Comparison of ENCODE assay signal across 14 cellular contexts in the genomic region with DNA sequence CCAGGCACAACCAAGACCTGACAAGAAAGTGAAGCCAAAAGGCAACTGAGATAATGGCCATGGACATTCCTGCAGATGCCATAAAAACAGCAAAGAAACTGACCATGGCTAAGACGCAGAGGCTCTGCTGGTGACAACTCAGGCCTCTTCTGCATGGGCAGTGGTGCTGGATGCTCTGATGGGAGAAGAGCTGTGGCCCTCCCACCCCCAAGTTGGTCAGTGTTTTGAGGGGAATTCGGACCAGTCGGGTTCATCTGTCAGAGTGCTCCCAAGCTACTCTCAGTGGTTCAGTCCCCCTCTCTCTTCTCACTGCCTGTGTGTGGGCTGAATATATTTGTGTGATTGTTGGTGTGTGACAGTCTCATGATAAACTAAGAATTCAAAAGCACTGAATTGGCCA.
DNase-seq lines count a peak whose midpoint lies in the region; ATAC-seq and TF ChIP-seq lines count a peak whose summit lies in the region.
"Had no signal": no experiment of that assay in that cellular context is flagged by ENCODE, and none has a peak within 500 bp of the region (broad histone marks: within the 10 kb centered on the region; RNA-seq: fewer than 3 reads in every experiment).

No MANE protein-coding gene starts in this region.

- no peak overlapping the region for H2BK15ac ChIP-seq in neuronal stem cell (ENCODE audit: low read length)

- no peak overlapping the region for H3K4me2 ChIP-seq in neuronal stem cell (ENCODE audit: insufficient read depth, low read length, poor library complexity, severe bottlenecking)

- H2AK5ac ChIP-seq in neuronal stem cell (ENCODE audit: low read depth, low read length): no peak overlapping the region

- no peak overlapping the region for H3K14ac ChIP-seq in neuronal stem cell (ENCODE audit: low read length)

- H3K4ac ChIP-seq in neuronal stem cell (ENCODE audit: low read length): no peak overlapping the region

- H3K18ac ChIP-seq in neuronal stem cell (ENCODE audit: low read length): no peak overlapping the region

- intact Hi-C loops in colonic mucosa (cut with DNase I): loop anchor here (10.0 kb wide), 1 partner anchor 798 kb away; no protein-coding TSS in a partner anchor
- intact Hi-C loops in naive thymus-derived CD4-positive, alpha-beta T cell (cut with micrococcal nuclease): no loop called here

- H3K27me3 ChIP-seq in colonic mucosa (no peaks in the 10 kb centered on the region), neuronal stem cell (ENCODE audit: control insufficient read depth in 3 of 3, insufficient read depth in 3 of 3, low read depth in 1 of 3, low read length in 3 of 3) (peaks cover 0 to 14% (median 5%) of the 10 kb centered on the region in 3 experiments)
- H3K27me3 ChIP-seq in naive thymus-derived CD4-positive, alpha-beta T cell (ENCODE audit: control insufficient read depth in 2 of 2, insufficient read depth in 2 of 2, low read length in 2 of 2): peaks cover 0 to 2% of the 10 kb centered on the region in 2 donors

- H3K36me3 Mint-ChIP-seq in naive thymus-derived CD4-positive, alpha-beta T cell: no peaks in the 10 kb centered on the region
- H3K36me3 Mint-ChIP-seq: CD4-positive, alpha-beta memory T cell had no signal

- no peak overlapping the region for H2AFZ ChIP-seq in neuronal stem cell (ENCODE audit: low read length)

- H3K4me1 ChIP-seq in colonic mucosa (no peaks in the 10 kb centered on the region), neuronal stem cell (ENCODE audit: control insufficient read depth in 2 of 2, insufficient read depth in 1 of 2, low read depth in 1 of 2, low read length in 2 of 2) (peaks cover 0 to 6% of the 10 kb centered on the region in 2 donors)
- no peaks in the 10 kb centered on the region for H3K4me1 ChIP-seq in naive thymus-derived CD4-positive, alpha-beta T cell (ENCODE audit: control insufficient read depth in 2 of 2, insufficient read depth in 2 of 2, low read length in 2 of 2)

- ATAC-seq in naive thymus-derived CD4-positive, alpha-beta T cell: no peak

- H3K36me3 ChIP-seq in colonic mucosa (no peaks in the 10 kb centered on the region), neuronal stem cell (replicated peaks in 1 of 2; ENCODE audit: control insufficient read depth in 2 of 2, insufficient read depth in 2 of 2, low read length in 2 of 2) (no peaks in the 10 kb centered on the region)
- H3K36me3 ChIP-seq in naive thymus-derived CD4-positive, alpha-beta T cell (ENCODE audit: control insufficient read depth in 2 of 3, insufficient read depth in 3 of 3, low read length in 3 of 3): no peaks in the 10 kb centered on the region
- H3K36me3 ChIP-seq: HAP-1 had no signal

- H2BK5ac ChIP-seq in neuronal stem cell (ENCODE audit: low read length): peak overlapping the region; percentile 13

- WGBS in neuronal stem cell (ENCODE audit: extremely low coverage in 2 of 2, insufficient read length in 2 of 2, insufficient replicate concordance in 1 of 2), 2 donors: no CpG with 5 or more reads among the region's 3 CpGs

- no peak overlapping the region for H2BK12ac ChIP-seq in neuronal stem cell (ENCODE audit: low read length)

- no peaks in the 10 kb centered on the region for H3K9me3 ChIP-seq in colonic mucosa
- H3K9me3 ChIP-seq in neuronal stem cell (replicated peaks in 1 of 2; ENCODE audit: control insufficient read depth in 2 of 2, insufficient read depth in 1 of 2, low read depth in 1 of 2, low read length in 2 of 2): no peaks in the 10 kb centered on the region
- no peaks in the 10 kb centered on the region for H3K9me3 ChIP-seq in naive thymus-derived CD4-positive, alpha-beta T cell (ENCODE audit: control insufficient read depth in 2 of 3, low read length in 3 of 3)
- H3K9me3 ChIP-seq: HAP-1 had no signal

- CTCF ChIA-PET in naive thymus-derived CD4-positive, alpha-beta T cell (lab: Charles Lee): no interaction called here

- no peak overlapping the region for H3K4me3 Mint-ChIP-seq in naive thymus-derived CD4-positive, alpha-beta T cell
- H3K4me3 Mint-ChIP-seq: CD4-positive, alpha-beta memory T cell; HFFc6 had no signal

- H3K4me3 ChIP-seq in colonic mucosa (no peak overlapping the region), neuronal stem cell (ENCODE audit: low read length in 2 of 2) (no peak overlapping the region)
- no peak overlapping the region for H3K4me3 ChIP-seq in naive thymus-derived CD4-positive, alpha-beta T cell (ENCODE audit: low read length)
- H3K4me3 ChIP-seq: HAP-1 had no signal

- DNase-seq in colonic mucosa (peak; percentile 3), islet precursor cell (peak; percentile 18), neuronal stem cell (ENCODE audit: low spot score) (no peak), GDM1 (lab: John Stamatoyannopoulos, UW) (no peak), NCI-H2107 treated with DMSO at 0.1 percent for 48 hours (lab: John Stamatoyannopoulos, UW; ENCODE audit: unreplicated experiment) (no peak)
- no peak for DNase-seq in naive thymus-derived CD4-positive, alpha-beta T cell
- DNase-seq: C1 segment of cervical spinal cord; Calu3; CD4-positive, alpha-beta memory T cell; COR-L47; DMS53; DMS79 treated with DMSO at 0.1 percent for 48 hours; HFFc6 had no signal

- peaks cover 0 to 3% (median 0%) of the 10 kb centered on the region in 7 donors for H3K4me1 Mint-ChIP-seq in naive thymus-derived CD4-positive, alpha-beta T cell
- H3K4me1 Mint-ChIP-seq: CD4-positive, alpha-beta memory T cell had no signal

- H2BK120ac ChIP-seq in neuronal stem cell (ENCODE audit: low read depth, low read length): no peak overlapping the region

- peaks cover 18 to 47% (median 34%) of the 10 kb centered on the region in 5 donors for H3K27me3 Mint-ChIP-seq in naive thymus-derived CD4-positive, alpha-beta T cell

- POLR2A ChIA-PET in naive thymus-derived CD4-positive, alpha-beta T cell (lab: Charles Lee): no interaction called here

- no peak overlapping the region for H3K27ac ChIP-seq in colonic mucosa
- H3K27ac ChIP-seq in neuronal stem cell (replicated peaks; ENCODE audit: low read length): no peak overlapping the region
- no peak overlapping the region for H3K27ac ChIP-seq in naive thymus-derived CD4-positive, alpha-beta T cell (ENCODE audit: low read depth, low read length)

- H3K23ac ChIP-seq in neuronal stem cell (ENCODE audit: low read depth, low read length, poor library complexity): no peak overlapping the region

- H3K9ac ChIP-seq in colonic mucosa (ENCODE audit: low read depth in 2 of 2, low read length in 2 of 2): no peak overlapping the region
- no peak overlapping the region for H3K9ac ChIP-seq in neuronal stem cell (ENCODE audit: low read depth, low read length, poor library complexity)

- no peaks in the 10 kb centered on the region for H3K79me1 ChIP-seq in neuronal stem cell (ENCODE audit: low read depth, low read length)

- no peak for TF ChIP-seq CTCF in colonic mucosa (IDR thresholded peaks at IDR 0.05)

- H3K27ac Mint-ChIP-seq in naive thymus-derived CD4-positive, alpha-beta T cell: no peak overlapping the region
- H3K27ac Mint-ChIP-seq: CD4-positive, alpha-beta memory T cell; HFFc6 had no signal

- H4K91ac ChIP-seq in neuronal stem cell (ENCODE audit: low read depth, low read length, poor library complexity): no peak overlapping the region

- peaks cover 0 to 4% (median 0%) of the 10 kb centered on the region in 11 donors for H3K9me3 Mint-ChIP-seq in naive thymus-derived CD4-positive, alpha-beta T cell
- H3K9me3 Mint-ChIP-seq: CD4-positive, alpha-beta memory T cell; HFFc6 had no signal

- H4K8ac ChIP-seq in neuronal stem cell (ENCODE audit: low read depth, low read length): no peak overlapping the region

Comparison
In these comparisons a context has a peak if more than half of its experiments do, and no peak if none do; other contexts are left out.
1. DNase-seq: peak in colonic mucosa (single experiment) and islet precursor cell (single experiment); none in neuronal stem cell (single experiment), naive thymus-derived CD4-positive, alpha-beta T cell (0 of 9), GDM1 (single experiment) and NCI-H2107 treated with DMSO at 0.1 percent for 48 hours (single experiment).